Comparison of ENCODE assay signal across 7 cellular contexts in genomic region chr6:10510592-10511367, GRCh38. TPM values are rescaled to one million over a fixed set of nuclear protein-coding genes. Genes with fewer than 3 reads are reported as not detected.
A peak's percentile ranks its signal among the peaks of the same experiment; 100 is the strongest.
DNase-seq lines count a peak whose midpoint lies in the region; ATAC-seq, FAIRE-seq and TF ChIP-seq lines count a peak whose summit lies in the region.

No MANE protein-coding gene starts in this region.

- H2AFZ ChIP-seq in PC-9: no peak overlapping the region

- peak; percentile 87 for TF ChIP-seq CTCF in GM12874 (IDR thresholded peaks at IDR 0.05; ENCODE audit: insufficient read depth, low read depth, low read length)
- TF ChIP-seq CTCF in PC-9 (conservative IDR thresholded peaks at IDR 0.05): peak; percentile 72
- TF ChIP-seq CTCF in left ventricle myocardium inferior (IDR thresholded peaks at IDR 0.05; ENCODE audit: borderline replicate concordance): peak; percentile 76

- H4K20me1 ChIP-seq in PC-9 (ENCODE audit: insufficient read depth): no peaks in the 10 kb centered on the region

- no TSS peak for BruUV-seq in PC-9 (replicated peaks; lab: Mats Ljungman, UMichigan)

- POLR2A ChIA-PET in PC-9 (lab: Charles Lee; ENCODE audit: unreplicated experiment): interaction anchor here (0.6 to 1.1 kb wide), 4 partner anchors 10 to 210 kb away, joined by 3 to 5 read pairs (median 4); no protein-coding TSS in a partner anchor
- POLR2A ChIA-PET in activated naive CD8-positive, alpha-beta T cell treated with anti-CD3 and anti-CD28 coated beads, Interleukin-2, amount 10 ng/mL, durations not matched to agents 7 days and 5 days (lab: Charles Lee): interaction anchor here (0.6 to 1.0 kb wide), 4 partner anchors 184 to 358 kb away, joined by 3 to 4 read pairs (median 3); partner anchors contain the start of gene PAK1IP1

- no peaks in the 10 kb centered on the region for H3F3A ChIP-seq in PC-9 (ENCODE audit: insufficient read depth, low read depth)

- no peaks in the 10 kb centered on the region for H3K79me2 ChIP-seq in PC-9 (ENCODE audit: low read depth)

- CTCF ChIA-PET in PC-9 (lab: Charles Lee): interaction anchor here (0.6 to 1.1 kb wide), 8 partner anchors 18 to 291 kb away, joined by 3 to 6 read pairs (median 4); no protein-coding TSS in a partner anchor

- H3K4me2 ChIP-seq in PC-9: peak overlapping the region; percentile 44

- H3K27me3 ChIP-seq in PC-9 (ENCODE audit: insufficient read depth, low read depth) (no peaks in the 10 kb centered on the region), left ventricle myocardium inferior (ENCODE audit: low read depth) (no peaks in the 10 kb centered on the region), rectal smooth muscle tissue (ENCODE audit: control insufficient read depth, insufficient read depth, low read length) (no peaks in the 10 kb centered on the region)

- H3K4me3 ChIP-seq in PC-9: no peak overlapping the region; the same call in 1 of the 2 replicates
- H3K4me3 ChIP-seq in left ventricle myocardium inferior: peak overlapping the region; percentile 29
- H3K4me3 ChIP-seq in rectal smooth muscle tissue (ENCODE audit: low read length): peak overlapping the region; percentile 11

- H3K4me1 Mint-ChIP-seq in activated naive CD8-positive, alpha-beta T cell treated with anti-CD3 and anti-CD28 coated beads, Interleukin-2, amount 10 ng/mL, durations not matched to agents 7 days and 5 days: peaks cover 9% of the 10 kb centered on the region

- no peak overlapping the region for H3K9ac ChIP-seq in rectal smooth muscle tissue (ENCODE audit: low read length)

- no peaks in the 10 kb centered on the region for H3K36me3 ChIP-seq in PC-9 (ENCODE audit: low read depth)
- no peaks in the 10 kb centered on the region for H3K36me3 ChIP-seq in left ventricle myocardium inferior
- H3K36me3 ChIP-seq in rectal smooth muscle tissue (ENCODE audit: control insufficient read depth, insufficient read depth, low read length): no peaks in the 10 kb centered on the region

- H3K4me3 Mint-ChIP-seq in activated naive CD8-positive, alpha-beta T cell treated with anti-CD3 and anti-CD28 coated beads, Interleukin-2, amount 10 ng/mL, durations not matched to agents 7 days and 5 days: peak overlapping the region; percentile 0

- H3K27ac ChIP-seq in PC-9: no peak overlapping the region
- peak overlapping the region; percentile 88 for H3K27ac ChIP-seq in left ventricle myocardium inferior (replicated peaks)
- peak overlapping the region; percentile 3 for H3K27ac ChIP-seq in rectal smooth muscle tissue (ENCODE audit: low read depth, low read length)

- H3K9me3 Mint-ChIP-seq in activated naive CD8-positive, alpha-beta T cell treated with anti-CD3 and anti-CD28 coated beads, Interleukin-2, amount 10 ng/mL, durations not matched to agents 7 days and 5 days: no peaks in the 10 kb centered on the region

- intact Hi-C loops in PC-9 (cut with micrococcal nuclease; ENCODE audit: unreplicated experiment) (loop anchor here (1.0 to 10.0 kb wide), 4 partner anchors 184 to 291 kb away; partner anchors contain the start of genes C6orf52, PAK1IP1 and TMEM14C), left ventricle myocardium inferior (cut with micrococcal nuclease) (loop anchor here (10.0 kb wide), 1 partner anchor 184 kb away; the partner anchor contains the start of genes C6orf52 and PAK1IP1)

- DNase-seq in H54 (ENCODE audit: insufficient read length, low spot score): peak; percentile 55
- peak; percentile 14 for DNase-seq in KG1 (lab: John Stamatoyannopoulos, UW)
- DNase-seq in PC-9: peak in 1 of 2 experiments; percentile 72
- peak; percentile 65 for DNase-seq in activated naive CD8-positive, alpha-beta T cell treated with anti-CD3 and anti-CD28 coated beads, Interleukin-2, amount 10 ng/mL, durations not matched to agents 7 days and 5 days
- DNase-seq in left ventricle myocardium inferior: peak; percentile 57

- peaks cover 17% of the 10 kb centered on the region for H3K27me3 Mint-ChIP-seq in activated naive CD8-positive, alpha-beta T cell treated with anti-CD3 and anti-CD28 coated beads, Interleukin-2, amount 10 ng/mL, durations not matched to agents 7 days and 5 days

- H3K9me2 ChIP-seq in PC-9 (ENCODE audit: insufficient read depth): no peaks in the 10 kb centered on the region

- H3K9me3 ChIP-seq in PC-9 (ENCODE audit: insufficient read depth, low read depth) (no peaks in the 10 kb centered on the region), left ventricle myocardium inferior (replicated peaks) (no peaks in the 10 kb centered on the region)

- peak; percentile 92 for FAIRE-seq in H54 (lab: Jason Lieb, UNC)

- TF ChIP-seq POLR2A in H54 (IDR thresholded peaks at IDR 0.05; ENCODE audit: low read depth, low read length): no peak

- no peaks in the 10 kb centered on the region for H3K36me3 Mint-ChIP-seq in activated naive CD8-positive, alpha-beta T cell treated with anti-CD3 and anti-CD28 coated beads, Interleukin-2, amount 10 ng/mL, durations not matched to agents 7 days and 5 days

- H3K4me1 ChIP-seq in PC-9 (replicated peaks; ENCODE audit: insufficient read depth): peaks cover 10% of the 10 kb centered on the region; the same call in 1 of the 2 replicates
- peaks cover 11% of the 10 kb centered on the region for H3K4me1 ChIP-seq in left ventricle myocardium inferior
- H3K4me1 ChIP-seq in rectal smooth muscle tissue (ENCODE audit: control insufficient read depth, insufficient read depth, low read length): peaks cover 5% of the 10 kb centered on the region

- H3K27ac Mint-ChIP-seq in activated naive CD8-positive, alpha-beta T cell treated with anti-CD3 and anti-CD28 coated beads, Interleukin-2, amount 10 ng/mL, durations not matched to agents 7 days and 5 days: no peak overlapping the region

- peak; percentile 99 for ATAC-seq in activated naive CD8-positive, alpha-beta T cell treated with anti-CD3 and anti-CD28 coated beads, Interleukin-2, amount 10 ng/mL, durations not matched to agents 7 days and 5 days (ENCODE audit: low read depth)

RNA-seq across cellular contexts. Expression of gene GCNT2, which starts 10.4 kb away (rescaled TPM):
- 28.4 and 35.7 TPM in 2 replicates for total RNA-seq in PC-9 (2021)
- total RNA-seq in activated naive CD8-positive, alpha-beta T cell treated with anti-CD3 and anti-CD28 coated beads, Interleukin-2, amount 10 ng/mL, durations not matched to agents 7 days and 5 days: 1 to 10 TPM; 7.5 to 8.9 TPM
- 49.0 TPM for total RNA-seq in left ventricle myocardium inferior
